ENCODE assay signal across 8 cellular contexts in genomic region chr6:108914235-108915022, GRCh38.
A peak's percentile ranks its signal among the peaks of the same experiment; 100 is the strongest.
DNase-seq lines count a peak whose midpoint lies in the region; ATAC-seq, FAIRE-seq and TF ChIP-seq lines count a peak whose summit lies in the region.
"Had no signal": no experiment of that assay in that cellular context is flagged by ENCODE, and none has a peak within 500 bp of the region (broad histone marks: within the 10 kb centered on the region; RNA-seq: fewer than 3 reads in every experiment).

No MANE protein-coding gene starts in this region.

- TF ChIP-seq RAD21 in HepG2 (CRISPR knock-in tag; IDR thresholded peaks at IDR 0.05), result peak; percentile 64

- H3K9ac ChIP-seq in NT2/D1 (ENCODE audit: insufficient read length, low read depth) (no peak overlapping the region), HepG2 (ENCODE audit: insufficient read depth, low read depth, low read length) (no peak overlapping the region)

- POLR2A ChIA-PET in HepG2 (lab: Yijun Ruan, JAX), result no interaction called here

- DNase-seq in NT2/D1 (ENCODE audit: low read depth, low spot score) (peak; percentile 15), astrocyte of the spinal cord (ENCODE audit: low read depth, low spot score) (no peak), HepG2 (ENCODE audit: low spot score) (peak; percentile 52), cerebellar cortex (ENCODE audit: low spot score) (no peak), NCI-H446 (lab: John Stamatoyannopoulos, UW) (no peak), aorta (no peak)

- intact Hi-C loops in HepG2 (cut with micrococcal nuclease; ENCODE audit: unreplicated experiment), result no loop called here
- intact Hi-C loops in aorta (cut with DNase I), result no loop called here

- no peak overlapping the region for H3K4me2 ChIP-seq in HepG2 (ENCODE audit: low read depth, low read length)

- no peaks in the 10 kb centered on the region for H3K79me2 ChIP-seq in HepG2 (ENCODE audit: insufficient read depth, low read length)

- in situ Hi-C loops in astrocyte of the spinal cord (cut with HindIII; ENCODE audit: low sequenced_read_pairs) (no loop called here), HepG2 (cut with HindIII; ENCODE audit: extremely low pct_ligation_motif_present, low pct_unique_long_range_greater_than_20kb) (loop anchor here (10.0 kb wide), 1 partner anchor 160 kb away; no protein-coding TSS in a partner anchor)

- peak; percentile 84 for ATAC-seq in HepG2
- no peak for ATAC-seq in aorta (ENCODE audit: low FRiP score)

- H3K27ac ChIP-seq in HepG2 (ENCODE audit: extremely low read length, insufficient read depth, low read length) (no peak overlapping the region), aorta (ENCODE audit: low read depth in 1 of 2, low read length in 2 of 2) (no peak overlapping the region)

- CTCF ChIA-PET in HepG2 (lab: Yijun Ruan, JAX; ENCODE audit: low intra/inter-chr PET ratio, low total read pairs), result interaction anchor here (2.3 kb wide), 1 partner anchor 159 kb away, joined by 18 read pairs; no protein-coding TSS in a partner anchor

- no peak overlapping the region for H2AFZ ChIP-seq in HepG2 (ENCODE audit: low read length)

- FAIRE-seq in HepG2 (lab: Jason Lieb, UNC), result no peak
- FAIRE-seq: TTC549 had no signal

- H3K27me3 ChIP-seq in NT2/D1 (ENCODE audit: insufficient read depth, insufficient read length) (peaks cover 11% of the 10 kb centered on the region), HepG2 (ENCODE audit: control insufficient read depth in 1 of 2, insufficient read depth in 2 of 2, low read length in 2 of 2) (peaks cover 0 to 10% of the 10 kb centered on the region in 2 experiments; a peak in 3 of 5 replicates), aorta (ENCODE audit: control insufficient read depth in 1 of 2, insufficient read depth in 2 of 2, low read length in 1 of 2) (no peaks in the 10 kb centered on the region)

- peak; percentile 67 for TF ChIP-seq CTCF in GM12874 (IDR thresholded peaks at IDR 0.05; ENCODE audit: insufficient read depth, low read depth, low read length)
- TF ChIP-seq CTCF in astrocyte of the spinal cord (IDR thresholded peaks at IDR 0.05; ENCODE audit: low read depth, low read length), result peak; percentile 50
- peak; percentile 80 for TF ChIP-seq CTCF in HepG2 (CRISPR knock-in tag; IDR thresholded peaks at IDR 0.05)

- no peaks in the 10 kb centered on the region for H4K20me1 ChIP-seq in HepG2 (ENCODE audit: insufficient read depth, low read length)

- 48% methylated on average over 4 of the region's 4 CpGs for WGBS in HepG2 (ENCODE audit: low lambda C conversion rate)
- WGBS in aorta, 2 donors, result 74 to 77% methylated on average over 4 of the region's 4 CpGs

- H3K4me1 ChIP-seq in NT2/D1 (ENCODE audit: insufficient read depth, insufficient read length) (no peaks in the 10 kb centered on the region), HepG2 (ENCODE audit: insufficient read depth, low read length) (no peaks in the 10 kb centered on the region), aorta (ENCODE audit: control insufficient read depth in 1 of 2, insufficient read depth in 2 of 2, low read length in 2 of 2) (no peaks in the 10 kb centered on the region)

- no peak for TF ChIP-seq POLR2A in HepG2 (IDR thresholded peaks at IDR 0.05; ENCODE audit: insufficient read depth in 1 of 2, low read depth in 2 of 2, low read length in 2 of 2)

- H3K36me3 ChIP-seq in NT2/D1 (ENCODE audit: insufficient read depth, insufficient read length, low read length), result no peaks in the 10 kb centered on the region
- no peaks in the 10 kb centered on the region for H3K36me3 ChIP-seq in HepG2 (replicated peaks in 1 of 2; ENCODE audit: control insufficient read depth in 1 of 2, insufficient read depth in 2 of 2, low read length in 2 of 2)
- no peaks in the 10 kb centered on the region for H3K36me3 ChIP-seq in aorta (ENCODE audit: control insufficient read depth in 1 of 2, insufficient read depth in 2 of 2, low read length in 1 of 2)

- H3K4me3 ChIP-seq in NT2/D1 (ENCODE audit: insufficient read length, low read depth), result no peak overlapping the region
- H3K4me3 ChIP-seq in astrocyte of the spinal cord (ENCODE audit: low read depth, low read length), result no peak overlapping the region
- H3K4me3 ChIP-seq in HepG2 (replicated peaks in 1 of 3; ENCODE audit: insufficient read depth in 1 of 3, low read depth in 2 of 3, low read length in 3 of 3), result no peak overlapping the region
- no peak overlapping the region for H3K4me3 ChIP-seq in aorta (ENCODE audit: low read length in 2 of 2)

- TF ChIP-seq EP300 in HepG2 (IDR thresholded peaks at IDR 0.05; ENCODE audit: low read depth in 2 of 2, low read length in 2 of 2), result no peak
- no peak for TF ChIP-seq EP300 in HepG2 (CRISPR knock-in tag; IDR thresholded peaks at IDR 0.05; ENCODE audit: borderline replicate concordance)

- BruUV-seq in HepG2 (replicated peaks; lab: Mats Ljungman, UMichigan), result no TSS peak

- H3K9me3 ChIP-seq in NT2/D1 (ENCODE audit: insufficient read depth, low read length) (no peaks in the 10 kb centered on the region), HepG2 (ENCODE audit: low read length) (no peaks in the 10 kb centered on the region), aorta (ENCODE audit: control insufficient read depth, low read length) (no peaks in the 10 kb centered on the region)

TF ChIP-seq in HepG2, 621 proteins besides CTCF, POLR2A, EP300 and RAD21:
- TF ChIP-seq SMC3 (IDR thresholded peaks at IDR 0.05; ENCODE audit: low read length) (peak; percentile 33; the same call in 1 of the 2 replicates), GATAD1 (CRISPR knock-in tag; IDR thresholded peaks at IDR 0.05) (no peak), KLF16 (CRISPR knock-in tag; IDR thresholded peaks at IDR 0.05) (no peak), STAG1 (CRISPR knock-in tag; IDR thresholded peaks at IDR 0.05) (peak; percentile 54), JUNB (CRISPR knock-in tag; IDR thresholded peaks at IDR 0.05; ENCODE audit: borderline replicate concordance) (no peak), ZMYM4 (CRISPR knock-in tag; IDR thresholded peaks at IDR 0.05) (peak; percentile 47)
- TF ChIP-seq, protein P1, sequence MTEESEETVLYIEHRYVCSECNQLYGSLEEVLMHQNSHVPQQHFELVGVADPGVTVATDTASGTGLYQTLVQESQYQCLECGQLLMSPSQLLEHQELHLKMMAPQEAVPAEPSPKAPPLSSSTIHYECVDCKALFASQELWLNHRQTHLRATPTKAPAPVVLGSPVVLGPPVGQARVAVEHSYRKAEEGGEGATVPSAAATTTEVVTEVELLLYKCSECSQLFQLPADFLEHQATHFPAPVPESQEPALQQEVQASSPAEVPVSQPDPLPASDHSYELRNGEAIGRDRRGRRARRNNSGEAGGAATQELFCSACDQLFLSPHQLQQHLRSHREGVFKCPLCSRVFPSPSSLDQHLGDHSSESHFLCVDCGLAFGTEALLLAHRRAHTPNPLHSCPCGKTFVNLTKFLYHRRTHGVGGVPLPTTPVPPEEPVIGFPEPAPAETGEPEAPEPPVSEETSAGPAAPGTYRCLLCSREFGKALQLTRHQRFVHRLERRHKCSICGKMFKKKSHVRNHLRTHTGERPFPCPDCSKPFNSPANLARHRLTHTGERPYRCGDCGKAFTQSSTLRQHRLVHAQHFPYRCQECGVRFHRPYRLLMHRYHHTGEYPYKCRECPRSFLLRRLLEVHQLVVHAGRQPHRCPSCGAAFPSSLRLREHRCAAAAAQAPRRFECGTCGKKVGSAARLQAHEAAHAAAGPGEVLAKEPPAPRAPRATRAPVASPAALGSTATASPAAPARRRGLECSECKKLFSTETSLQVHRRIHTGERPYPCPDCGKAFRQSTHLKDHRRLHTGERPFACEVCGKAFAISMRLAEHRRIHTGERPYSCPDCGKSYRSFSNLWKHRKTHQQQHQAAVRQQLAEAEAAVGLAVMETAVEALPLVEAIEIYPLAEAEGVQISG (CRISPR knock-in tag; IDR thresholded peaks at IDR 0.05), result peak; percentile 65; the same call in 1 of the 2 replicates

Comparison
In these comparisons a context has a peak if more than half of its experiments do, and no peak if none do; other contexts are left out.
1. DNase-seq: peak in NT2/D1 (single experiment) and HepG2 (single experiment); none in astrocyte of the spinal cord (single experiment), cerebellar cortex (single experiment), NCI-H446 (0 of 2) and aorta (0 of 2).
2. Peak in every context shown above with its lines, with median percentiles within 50 percentile points of each other: CTCF ChIP-seq.